Comparison of ENCODE assay signal across 18 cellular contexts in the genomic region with DNA sequence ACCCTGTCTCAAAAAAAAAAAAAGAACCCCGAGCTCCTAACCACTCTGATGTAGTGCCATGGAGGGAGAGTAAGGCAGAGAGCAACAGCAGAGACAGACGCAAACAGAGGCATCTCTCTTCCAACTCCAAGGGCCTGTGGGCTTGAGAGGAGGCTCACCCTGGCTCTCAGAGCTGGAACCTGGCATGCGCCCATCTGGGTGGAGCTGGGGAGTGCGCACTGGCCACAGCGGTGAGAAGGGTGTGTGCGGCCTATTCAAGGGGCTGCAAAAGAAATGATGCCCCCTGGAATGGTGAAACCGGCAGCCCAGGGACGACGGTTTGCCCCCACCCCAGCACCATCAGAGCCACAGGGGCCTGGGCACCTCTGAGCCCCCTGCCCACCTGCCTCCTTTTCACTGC. TPM values are rescaled to one million over a fixed set of nuclear protein-coding genes. Genes with fewer than 3 reads are reported as not detected.
"Had no signal": no experiment of that assay in that cellular context is flagged by ENCODE, and none has a peak within 500 bp of the region (broad histone marks: within the 10 kb centered on the region; RNA-seq: fewer than 3 reads in every experiment).

No MANE protein-coding gene starts in this region.

- H3K9me3 ChIP-seq: gastrocnemius medialis, heart left ventricle, tibial nerve had no signal

- H3K27me3 ChIP-seq: gastrocnemius medialis, heart left ventricle, tibial nerve had no signal

- H3K4me3 ChIP-seq: gastrocnemius medialis, heart left ventricle, tibial nerve had no signal

- H3K4me1 ChIP-seq: gastrocnemius medialis, heart left ventricle had no signal

- ATAC-seq: gastrocnemius medialis; left colon; SK-N-SH treated with all-trans-retinoic acid at 6 μM for 48 hours; stimulated activated naive B cell treated with anti-CD40 and anti-IgM and Interleukin-4, amounts not matched to agents 10 μg/mL and 1 μg/mL and 100 μg/mL, for 72 hours had no signal

- DNase-seq: activated CD4-positive, alpha-beta T cell treated with anti-CD3 and anti-CD28 coated beads, Interleukin-2, amount 50 U/mL, for 48 hours; activated CD4-positive, CD25-positive, alpha-beta regulatory T cell treated with anti-CD3 and anti-CD28 coated beads, Interleukin-2, amount 50 U/mL, for 72 hours; activated effector memory CD4-positive, alpha-beta T cell treated with Interleukin-2 at 50 U/mL for 16 hours; activated T-cell treated with anti-CD3 and anti-CD28 coated beads, Interleukin-2, amount 50 U/mL, for 1 hour; amygdala; gastrocnemius medialis; heart left ventricle; left colon; nucleus accumbens; stimulated activated CD4-positive, alpha-beta T cell treated with anti-CD3 and anti-CD28 coated beads, Interleukin-2, amount 100 ng/mL, for 48 hours; stimulated activated naive B cell treated with anti-CD40 and anti-IgM and Interleukin-4, amounts not matched to agents 10 μg/mL and 1 μg/mL and 100 μg/mL, for 72 hours; substantia nigra; T-helper 1 cell had no signal

- H3K27ac ChIP-seq: epithelial cell of prostate, gastrocnemius medialis, heart left ventricle had no signal

- H3K36me3 ChIP-seq: gastrocnemius medialis, heart left ventricle, tibial nerve had no signal

RNA-seq across cellular contexts. Expression of gene TEKT2, which starts 23.5 kb away (rescaled TPM):
- total RNA-seq: gastrocnemius medialis; left colon; natural killer cell treated with Interleukin-12 subunit alpha and Interleukin-12 subunit beta and Interleukin-15 and Interleukin-18, amount 100 ng/mL, for 72 hours; posterior vena cava had no signal
